In the genomic region with DNA sequence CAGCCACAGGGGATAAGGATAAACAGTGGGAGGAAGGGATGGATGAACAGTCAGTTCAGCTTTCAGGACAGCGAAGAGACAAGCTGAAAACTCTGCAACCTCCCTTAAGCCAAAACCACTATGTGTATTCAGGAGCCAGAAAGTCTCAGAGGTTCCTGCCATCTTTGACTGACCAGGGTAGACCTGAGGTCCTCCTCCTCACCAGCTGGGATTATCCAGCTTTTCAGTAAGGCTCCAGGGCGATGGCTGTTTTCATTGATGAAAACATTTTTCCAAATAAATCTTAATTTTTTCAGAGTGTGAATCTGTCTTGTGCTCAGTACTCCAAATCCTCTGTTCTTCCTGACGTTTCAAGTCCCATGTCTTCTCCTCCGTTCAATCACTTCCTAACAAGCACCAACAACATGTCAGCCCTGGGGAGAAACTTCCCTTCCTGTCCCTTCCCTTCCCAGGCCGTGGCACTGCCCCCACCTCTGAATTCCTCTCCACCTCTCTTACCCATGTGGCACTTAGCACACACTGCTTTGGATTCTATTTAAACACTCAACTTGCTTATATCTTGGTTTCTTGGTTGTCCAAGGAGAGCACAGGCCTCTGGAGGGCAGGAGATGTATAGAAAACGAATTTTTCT, we compare ENCODE assay signal across 1 cellular context.
TF ChIP-seq lines count a peak whose summit lies in the region.

No MANE protein-coding gene starts in this region.

TF ChIP-seq in HepG2, 621 proteins besides CTCF, POLR2A, EP300 and RAD21:
- TF ChIP-seq ZNF878 (CRISPR knock-in tag; IDR thresholded peaks at IDR 0.05): 0 out of 2 replicates have a peak, but pooled peaks have one; percentile 1
- TF ChIP-seq U2AF1 (optimal IDR thresholded peaks at IDR 0.05; ENCODE audit: low read depth, low read length): no peak
- 0 out of 2 replicates have a peak, but pooled peaks have one; percentile 35 for TF ChIP-seq RBFOX2 (IDR thresholded peaks at IDR 0.05; ENCODE audit: low read depth, low read length)
- 0 out of 2 replicates have a peak, but pooled peaks have one; percentile 1 for TF ChIP-seq SSRP1 (CRISPR knock-in tag; IDR thresholded peaks at IDR 0.05)
- TF ChIP-seq ZNF232 (CRISPR knock-in tag; IDR thresholded peaks at IDR 0.05; ENCODE audit: borderline replicate concordance): 0 out of 2 replicates have a peak, but pooled peaks have one; percentile 32
- TF ChIP-seq ATF4 (CRISPR knock-in tag; IDR thresholded peaks at IDR 0.05): peak in 1 of 2 experiments; percentile 73; a peak in 1 of 4 replicates
- TF ChIP-seq FOXM1 (CRISPR knock-in tag; IDR thresholded peaks at IDR 0.05): no peak
- 0 out of 2 replicates have a peak, but pooled peaks have one; percentile 14 for TF ChIP-seq ZNF710 (CRISPR knock-in tag; IDR thresholded peaks at IDR 0.05; ENCODE audit: borderline replicate concordance)
- 0 out of 2 replicates have a peak, but pooled peaks have one; percentile 7 for TF ChIP-seq ZNF550 (CRISPR knock-in tag; IDR thresholded peaks at IDR 0.05; ENCODE audit: borderline replicate concordance)
- TF ChIP-seq CEBPG (CRISPR knock-in tag; IDR thresholded peaks at IDR 0.05): 0 out of 2 replicates have a peak, but pooled peaks have one; percentile 3
